ENCODE assay signal across 10 cellular contexts in the genomic region with DNA sequence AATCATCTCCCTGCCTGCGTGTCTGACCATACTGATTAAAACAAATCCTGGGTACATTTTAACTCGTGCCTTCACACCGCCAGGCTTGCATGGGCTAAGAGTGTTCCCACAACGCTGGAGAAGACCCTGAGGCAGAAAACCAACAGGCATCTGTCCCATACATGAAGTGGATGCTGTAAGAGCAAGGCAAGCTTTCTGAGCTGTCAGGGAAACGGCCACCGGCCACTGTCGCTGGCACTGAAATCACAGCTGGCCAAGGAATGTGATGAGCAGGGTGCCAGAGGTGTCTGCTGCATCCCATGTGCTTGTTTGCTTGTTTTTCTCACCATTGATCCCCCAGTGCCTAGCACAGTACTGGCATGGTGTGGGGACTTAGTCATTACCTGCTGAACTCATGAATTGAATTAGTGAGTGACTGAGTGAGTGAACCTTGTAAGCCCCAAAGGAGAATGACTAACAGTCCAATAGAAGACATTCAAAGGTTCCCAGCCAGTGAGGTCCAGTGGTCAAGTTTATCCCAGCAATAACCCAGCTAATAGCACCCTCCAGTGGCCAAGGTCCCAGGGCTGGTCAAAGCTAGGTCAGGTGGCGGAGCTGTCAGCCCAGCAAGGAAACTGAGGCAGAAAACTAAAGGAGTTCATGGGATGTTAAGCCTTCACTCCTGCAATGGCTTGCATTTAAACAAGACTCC.
DNase-seq lines count a peak whose midpoint lies in the region; FAIRE-seq and TF ChIP-seq lines count a peak whose summit lies in the region.
"Had no signal": no experiment of that assay in that cellular context is flagged by ENCODE, and none has a peak within 500 bp of the region (broad histone marks: within the 10 kb centered on the region; RNA-seq: fewer than 3 reads in every experiment).

No MANE protein-coding gene starts in this region.

- no peak overlapping the region; a peak in 1 of 22 replicates for H3K9ac ChIP-seq in BLaER1 treated with 17β-estradiol and CSF1 and Interleukin-3, amounts not matched to agents 10 nM and 100 nM
- no peak overlapping the region for H3K9ac ChIP-seq in mesendoderm (ENCODE audit: low read length)

- no peaks in the 10 kb centered on the region for H3K79me1 ChIP-seq in mesendoderm (ENCODE audit: low read length)

- H3K4ac ChIP-seq in mesendoderm (ENCODE audit: low read depth, low read length): no peak overlapping the region

- H3K18ac ChIP-seq in mesendoderm (ENCODE audit: low read length): no peak overlapping the region

- H3K56ac ChIP-seq in mesendoderm (ENCODE audit: low read length): no peak overlapping the region

- H3K27me3 ChIP-seq in BLaER1 treated with 17β-estradiol and CSF1 and Interleukin-3, amounts not matched to agents 10 nM and 100 nM: no peaks in the 10 kb centered on the region
- H3K27me3 ChIP-seq in bronchial epithelial cell (ENCODE audit: control insufficient read depth, insufficient read depth, low read length) (no peaks in the 10 kb centered on the region), mesendoderm (ENCODE audit: insufficient read depth, low read length, poor library complexity) (no peaks in the 10 kb centered on the region)
- H3K27me3 ChIP-seq: thyroid gland had no signal

- no peak overlapping the region for H2BK120ac ChIP-seq in mesendoderm (ENCODE audit: low read depth, low read length)

- no peak overlapping the region for H3K23ac ChIP-seq in mesendoderm (ENCODE audit: low read length)

- TF ChIP-seq CTCF in bronchial epithelial cell (IDR thresholded peaks at IDR 0.05; ENCODE audit: insufficient read depth, low read length, severe bottlenecking): peak; percentile 25

- H3K4me3 ChIP-seq in BLaER1 treated with 17β-estradiol and CSF1 and Interleukin-3, amounts not matched to agents 10 nM and 100 nM: no peak overlapping the region
- H3K4me3 ChIP-seq in bronchial epithelial cell (ENCODE audit: low read depth, low read length) (no peak overlapping the region), mesendoderm (ENCODE audit: low read length) (no peak overlapping the region)
- H3K4me3 ChIP-seq: thyroid gland had no signal

- no peaks in the 10 kb centered on the region for H4K20me1 ChIP-seq in BLaER1 treated with 17β-estradiol and CSF1 and Interleukin-3, amounts not matched to agents 10 nM and 100 nM

- DNase-seq in HTR-8/SVneo (ENCODE audit: insufficient read length, low spot score) (no peak), bronchial epithelial cell (ENCODE audit: low read depth) (peak; percentile 65), mesendoderm (peak; percentile 50), UCSD-AML1 (lab: John Stamatoyannopoulos, UW; ENCODE audit: unreplicated experiment) (no peak), GM19240 (ENCODE audit: insufficient read length, low spot score) (no peak), activated gamma-delta T cell treated with Interleukin-2 at 50 U/mL for 16 hours (no peak), HUDEP-2 (lab: John Stamatoyannopoulos, UW; ENCODE audit: unreplicated experiment in 76 of 76) (no peak)
- DNase-seq: NCI-H2107, thyroid gland had no signal

- H3K4me1 ChIP-seq in BLaER1 treated with 17β-estradiol and CSF1 and Interleukin-3, amounts not matched to agents 10 nM and 100 nM: peaks cover 26 to 61% (median 50%) of the 10 kb centered on the region in 10 experiments
- no peaks in the 10 kb centered on the region for H3K4me1 ChIP-seq in mesendoderm (ENCODE audit: control insufficient read depth, low read depth, low read length)

- no peak overlapping the region for H2BK15ac ChIP-seq in mesendoderm (replicated peaks; ENCODE audit: low read depth)

- FAIRE-seq in HTR-8/SVneo (lab: Jason Lieb, UNC): peak; percentile 48
- no peak for FAIRE-seq in bronchial epithelial cell (lab: Jason Lieb, UNC)

- WGBS in mesendoderm (ENCODE audit: extremely low coverage, insufficient coverage, low lambda C conversion rate): no CpG with 5 or more reads among the region's 8 CpGs

- no peak overlapping the region for H2BK5ac ChIP-seq in mesendoderm (ENCODE audit: low read length)

- H4K8ac ChIP-seq in mesendoderm (ENCODE audit: low read depth, low read length): no peak overlapping the region

- peak overlapping the region in 10 of 11 experiments; percentile 22 to 84 (median 51); a peak in 14 of 22 replicates for H3K4me2 ChIP-seq in BLaER1 treated with 17β-estradiol and CSF1 and Interleukin-3, amounts not matched to agents 10 nM and 100 nM
- no peak overlapping the region for H3K4me2 ChIP-seq in mesendoderm (ENCODE audit: low read length)

- no peak overlapping the region for H4K5ac ChIP-seq in mesendoderm (ENCODE audit: low read length)

- H3K79me2 ChIP-seq in mesendoderm (ENCODE audit: control insufficient read depth, insufficient read depth, low read length): no peaks in the 10 kb centered on the region

- H2AK5ac ChIP-seq in mesendoderm (ENCODE audit: low read length): no peak overlapping the region

- no peaks in the 10 kb centered on the region for H3K36me3 ChIP-seq in BLaER1 treated with 17β-estradiol and CSF1 and Interleukin-3, amounts not matched to agents 10 nM and 100 nM
- H3K36me3 ChIP-seq in bronchial epithelial cell (ENCODE audit: control insufficient read depth, insufficient read depth, low read length): no peaks in the 10 kb centered on the region
- H3K36me3 ChIP-seq in mesendoderm (ENCODE audit: control insufficient read depth, insufficient read depth, low read length): no peaks in the 10 kb centered on the region
- H3K36me3 ChIP-seq: thyroid gland had no signal

- peak overlapping the region in 8 of 11 experiments; percentile 2 to 87 (median 20); a peak in 8 of 22 replicates for H3K27ac ChIP-seq in BLaER1 treated with 17β-estradiol and CSF1 and Interleukin-3, amounts not matched to agents 10 nM and 100 nM
- no peak overlapping the region for H3K27ac ChIP-seq in mesendoderm (ENCODE audit: low read depth, low read length)
- H3K27ac ChIP-seq: thyroid gland had no signal

- peaks cover 28 to 43% (median 39%) of the 10 kb centered on the region in 11 experiments for H3K9me3 ChIP-seq in BLaER1 treated with 17β-estradiol and CSF1 and Interleukin-3, amounts not matched to agents 10 nM and 100 nM (replicated peaks in 1 of 11)
- H3K9me3 ChIP-seq: thyroid gland had no signal

Comparison
In these comparisons a context has a peak if more than half of its experiments do, and no peak if none do; other contexts are left out.
1. DNase-seq: peak in bronchial epithelial cell (single experiment) and mesendoderm (single experiment); none in HTR-8/SVneo (single experiment), UCSD-AML1 (single experiment), GM19240 (single experiment), activated gamma-delta T cell treated with Interleukin-2 at 50 U/mL for 16 hours (single experiment) and HUDEP-2 (0 of 76).